23 cellular contexts compared by ENCODE assay signal in the genomic region with DNA sequence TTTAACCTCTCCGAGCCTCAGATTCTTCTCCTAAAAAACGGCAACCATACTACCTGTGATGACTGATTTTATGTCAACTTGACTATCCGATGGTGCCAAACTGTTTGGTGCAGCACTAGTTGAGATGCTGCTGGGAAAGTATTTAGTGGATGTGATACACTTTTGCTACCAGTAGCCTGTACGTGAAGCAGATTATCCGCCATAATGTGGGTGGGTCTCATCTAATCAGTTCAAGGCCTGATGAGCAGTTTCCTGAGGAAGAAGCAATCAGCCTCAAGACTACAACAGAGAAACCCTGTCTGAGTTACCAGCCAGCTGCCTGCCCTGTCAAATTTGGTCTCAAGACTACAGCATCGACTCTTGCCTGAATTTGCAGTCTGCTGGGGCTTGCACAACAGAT. TPM values are rescaled to one million over a fixed set of nuclear protein-coding genes. Genes with fewer than 3 reads are reported as not detected.
A peak's percentile ranks its signal among the peaks of the same experiment; 100 is the strongest.
DNase-seq lines count a peak whose midpoint lies in the region; ATAC-seq, FAIRE-seq and TF ChIP-seq lines count a peak whose summit lies in the region.
"Had no signal": no experiment of that assay in that cellular context is flagged by ENCODE, and none has a peak within 500 bp of the region (broad histone marks: within the 10 kb centered on the region; RNA-seq: fewer than 3 reads in every experiment).

No MANE protein-coding gene starts in this region.

- peak overlapping the region; percentile 69 for H3K4me2 ChIP-seq in K562 (ENCODE audit: insufficient read depth, low read length)
- H3K4me2 ChIP-seq: A549 had no signal

- no peaks in the 10 kb centered on the region for H3K9me3 ChIP-seq in K562 (replicated peaks; ENCODE audit: control insufficient read depth, insufficient read depth, low read depth, low read length)
- H3K9me3 ChIP-seq: A549 had no signal

- ATAC-seq in K562 (peak; percentile 43; the same call in 2 of the 3 replicates), HG03432 (IDR thresholded peaks at IDR 0.05; ENCODE audit: unreplicated experiment) (no peak)
- ATAC-seq: A549 had no signal

- H3K9me1 ChIP-seq in K562 (ENCODE audit: control insufficient read depth, insufficient read depth, low read length) = no peaks in the 10 kb centered on the region

- POLR2A ChIA-PET in K562 (lab: Yijun Ruan, JAX) = interaction anchor here (1.0 to 1.2 kb wide), 2 partner anchors 11 to 31 kb away, joined by 3 to 4 read pairs; no protein-coding TSS in a partner anchor

- no peaks in the 10 kb centered on the region for H3K79me2 ChIP-seq in K562 (ENCODE audit: control insufficient read depth, insufficient read depth, low read length)

- no peak for TF ChIP-seq CTCF in K562 (IDR thresholded peaks at IDR 0.05 in 2 of 3, conservative IDR thresholded peaks at IDR 0.05 in 1 of 3; ENCODE audit: insufficient read depth in 2 of 3, low read depth in 1 of 3, low read length in 3 of 3)

- CTCF ChIA-PET in K562 (lab: Yijun Ruan, JAX; ENCODE audit: low intra/inter-chr PET ratio) = no interaction called here

- in situ Hi-C loops in K562 (cut with MboI) = no loop called here

- intact Hi-C loops in K562 (cut with micrococcal nuclease) = no loop called here

- peaks cover 12 to 29% of the 10 kb centered on the region in 2 experiments for H3K4me1 ChIP-seq in K562 (replicated peaks in 1 of 2; ENCODE audit: control insufficient read depth in 2 of 2, insufficient read depth in 2 of 2, low read length in 2 of 2)
- H3K4me1 ChIP-seq: A549 had no signal

- no peak for TF ChIP-seq POLR2A in K562 (conservative IDR thresholded peaks at IDR 0.05)

- 15% methylated on average over 6 of the region's 6 CpGs for WGBS in K562 (ENCODE audit: insufficient coverage, low coverage, missing lambda C conversion rate)

- H2AFZ ChIP-seq in K562 (ENCODE audit: low read depth, low read length) = peak overlapping the region; percentile 92

- BruUV-seq in K562 (replicated peaks; lab: Mats Ljungman, UMichigan) = no TSS peak

- H4K20me1 ChIP-seq in K562 (replicated peaks; ENCODE audit: control insufficient read depth, insufficient read depth, low read length) = no peaks in the 10 kb centered on the region

- TF ChIP-seq EP300 in K562 (IDR thresholded peaks at IDR 0.05; ENCODE audit: low read length) = no peak

- no peaks in the 10 kb centered on the region; a peak in 1 of 5 replicates for H3K27me3 ChIP-seq in K562 (ENCODE audit: control insufficient read depth in 2 of 2, insufficient read depth in 2 of 2, low read length in 2 of 2)

- no peak for FAIRE-seq in K562 (lab: Jason Lieb, UNC)
- FAIRE-seq: A549, GM12892, GM18507, H1 had no signal

- no peaks in the 10 kb centered on the region for H3K36me3 ChIP-seq in K562 (ENCODE audit: control insufficient read depth, insufficient read depth, low read length)

- no peak overlapping the region for H3K4me3 ChIP-seq in K562
- H3K4me3 ChIP-seq: A549 had no signal

- no peak for TF ChIP-seq RAD21 in K562 (CRISPR knock-in tag; conservative IDR thresholded peaks at IDR 0.05 in 1 of 2, IDR thresholded peaks at IDR 0.05 in 1 of 2)

- peak; percentile 16 for DNase-seq in activated effector memory CD4-positive, alpha-beta T cell treated with anti-CD3 and anti-CD28 coated beads, Interleukin-2, amount 50 U/mL, for 16 hours
- DNase-seq in activated effector memory CD4-positive, alpha-beta T cell treated with Interleukin-2 at 50 U/mL for 16 hours = no peak
- DNase-seq in K562 (ENCODE audit: extremely low read depth in 1 of 4, low spot score in 3 of 4) = peak in 1 of 4 experiments; percentile 38
- DNase-seq in islet precursor cell = peak; percentile 27
- no peak for DNase-seq in NCI-H446 treated with DMSO at 0.1 percent for 48 hours (lab: John Stamatoyannopoulos, UW)
- no peak for DNase-seq in nucleus accumbens (lab: John Stamatoyannopoulos, UW)
- DNase-seq: AML-193; CD4-positive, alpha-beta T cell; DMS153; DMS79; GDM1; H9 had no signal

- H3K9ac ChIP-seq in K562 (ENCODE audit: insufficient read depth in 1 of 2, low read depth in 2 of 2, low read length in 2 of 2) = peak overlapping the region in 1 of 2 experiments; percentile 63; a peak in 1 of 4 replicates

- H3K27ac ChIP-seq in K562 (ENCODE audit: extremely low read depth, low read depth, low read length) (peak overlapping the region; percentile 73), temporal lobe (ENCODE audit: low read depth, low read length) (peak overlapping the region; percentile 40)
- H3K27ac ChIP-seq: 22Rv1, A549, C4-2B had no signal

RNA-seq across cellular contexts. Expression of a gene that starts 10.9 kb away (rescaled TPM):
- total RNA-seq in K562 (2011; cell fraction: chromatin; rRNA removed; ENCODE audit: low replicate concordance) = not detected in 2 replicates
- not detected in 2 replicates for total RNA-seq in K562 (2011; cell fraction: nucleolus; rRNA removed)
- total RNA-seq in K562 (2011; cell fraction: nucleoplasm; rRNA removed) = not detected in 2 replicates
- total RNA-seq in K562 (2014; rRNA removed) (not detected in 2 replicates), K562 (2014; rRNA removed; fragmentation: Illumina TruSeq; extraction: Trizol) (not detected in 2 replicates), K562 (2015; rRNA removed; fragmentation: Illumina TruSeq; extraction: Trizol) (not detected in 2 replicates), K562 (2021) (not detected in 2 replicates), temporal lobe (not detected)
- polyA plus RNA-seq in K562 (2011; rRNA removed) (not detected in 2 replicates), K562 (2014; fragmentation: Illumina TruSeq; extraction: Trizol) (not detected in 2 replicates), K562 (2014; fragmentation: Nextera tagmentation; extraction: Ambion mirVana) (not detected), K562 (2014; rRNA removed) (not detected in 2 replicates)
- polyA plus RNA-seq in K562 (2011; cell fraction: cytosol; rRNA removed) = not detected in 2 replicates
- polyA plus RNA-seq in K562 (2011; cell fraction: nucleus; rRNA removed) = not detected in 2 replicates
- not detected in 2 replicates for polyA plus RNA-seq in K562 (2012)
- not detected in 2 replicates for polyA minus RNA-seq in K562 (2011; rRNA and poly(A)+ RNA removed)
- polyA minus RNA-seq in K562 (2011; cell fraction: cytosol; rRNA and poly(A)+ RNA removed) = not detected in 2 replicates
- polyA minus RNA-seq in K562 (2011; cell fraction: nucleus; rRNA and poly(A)+ RNA removed) = not detected in 2 replicates
- total RNA-seq: CD4-positive, alpha-beta T cell; Daoy; H1; H9 had no signal
- polyA plus RNA-seq: A549, BJ, H1 had no signal

RNA-seq across cellular contexts. Expression of a gene that starts 15.0 kb away (rescaled TPM):
- total RNA-seq in K562 (2011; cell fraction: chromatin; rRNA removed; ENCODE audit: low replicate concordance) = 0.21 and 1.00 TPM in 2 replicates
- total RNA-seq in K562 (2011; cell fraction: nucleolus; rRNA removed) = 1.0 and 1.6 TPM in 2 replicates
- total RNA-seq in K562 (2011; cell fraction: nucleoplasm; rRNA removed) = 0.38 and 1.0 TPM in 2 replicates
- total RNA-seq in K562 (2014; rRNA removed) (0.54 and 0.69 TPM in 2 replicates), K562 (2014; rRNA removed; fragmentation: Illumina TruSeq; extraction: Trizol) (0.18 and 0.22 TPM in 2 replicates), K562 (2015; rRNA removed; fragmentation: Illumina TruSeq; extraction: Trizol) (0.57 and 0.58 TPM in 2 replicates), K562 (2021) (0.11 and 0.27 TPM in 2 replicates), temporal lobe (not detected)
- polyA plus RNA-seq in K562 (2011; rRNA removed) (0.08 TPM in 1 of 2 replicates, not detected in the other), K562 (2014; fragmentation: Illumina TruSeq; extraction: Trizol) (0.48 TPM in 2 replicates), K562 (2014; fragmentation: Nextera tagmentation; extraction: Ambion mirVana) (not detected), K562 (2014; rRNA removed) (0.27 and 0.54 TPM in 2 replicates)
- 0.18 TPM in 1 of 2 replicates, not detected in the other for polyA plus RNA-seq in K562 (2011; cell fraction: cytosol; rRNA removed)
- polyA plus RNA-seq in K562 (2011; cell fraction: nucleus; rRNA removed) = 0.08 TPM in 1 of 2 replicates, not detected in the other
- 0.60 and 1.8 TPM in 2 replicates for polyA plus RNA-seq in K562 (2012)
- 0.09 and 0.14 TPM in 2 replicates for polyA minus RNA-seq in K562 (2011; rRNA and poly(A)+ RNA removed)
- polyA minus RNA-seq in K562 (2011; cell fraction: cytosol; rRNA and poly(A)+ RNA removed) = not detected in 2 replicates
- not detected in 2 replicates for polyA minus RNA-seq in K562 (2011; cell fraction: nucleus; rRNA and poly(A)+ RNA removed)
- total RNA-seq: CD4-positive, alpha-beta T cell; Daoy; H1; H9; HT-29 had no signal
- polyA plus RNA-seq: A549, BJ, H1 had no signal

RNA-seq across cellular contexts. Expression of a gene that starts 37.2 kb away (rescaled TPM):
- total RNA-seq in K562 (2011; cell fraction: chromatin; rRNA removed; ENCODE audit: low replicate concordance) = not detected in 2 replicates
- total RNA-seq in K562 (2011; cell fraction: nucleolus; rRNA removed) = not detected in 2 replicates
- not detected in 2 replicates for total RNA-seq in K562 (2011; cell fraction: nucleoplasm; rRNA removed)
- total RNA-seq in K562 (2014; rRNA removed) = not detected in 2 replicates
- not detected in 2 replicates for total RNA-seq in K562 (2014; rRNA removed; fragmentation: Illumina TruSeq; extraction: Trizol)
- not detected in 2 replicates for total RNA-seq in K562 (2015; rRNA removed; fragmentation: Illumina TruSeq; extraction: Trizol)
- 0.11 TPM in 1 of 2 replicates, not detected in the other for total RNA-seq in K562 (2021)
- polyA plus RNA-seq in K562 (2011; rRNA removed) = not detected in 2 replicates
- not detected in 2 replicates for polyA plus RNA-seq in K562 (2011; cell fraction: cytosol; rRNA removed)
- polyA plus RNA-seq in K562 (2011; cell fraction: nucleus; rRNA removed) = not detected in 2 replicates
- polyA plus RNA-seq in K562 (2012) = 0.03 and 0.19 TPM in 2 replicates
- polyA plus RNA-seq in K562 (2014; fragmentation: Illumina TruSeq; extraction: Trizol) = not detected in 2 replicates
- polyA plus RNA-seq in K562 (2014; fragmentation: Nextera tagmentation; extraction: Ambion mirVana) = under 1 TPM; 0.03 to 0.20 TPM
- polyA plus RNA-seq in K562 (2014; rRNA removed) = not detected in 2 replicates
- polyA minus RNA-seq in K562 (2011; rRNA and poly(A)+ RNA removed) = not detected in 2 replicates
- polyA minus RNA-seq in K562 (2011; cell fraction: cytosol; rRNA and poly(A)+ RNA removed) = not detected in 2 replicates
- polyA minus RNA-seq in K562 (2011; cell fraction: nucleus; rRNA and poly(A)+ RNA removed) = not detected in 2 replicates
- total RNA-seq in temporal lobe = 7.6 TPM
- total RNA-seq: HT-29 had no signal
- polyA plus RNA-seq: BJ had no signal

RNA-seq across cellular contexts. Expression of a gene that starts 46.9 kb away (rescaled TPM):
- 0.30 TPM in 1 of 2 replicates, not detected in the other for total RNA-seq in K562 (2011; cell fraction: chromatin; rRNA removed; ENCODE audit: low replicate concordance)
- total RNA-seq in K562 (2011; cell fraction: nucleolus; rRNA removed) = 0.13 and 0.33 TPM in 2 replicates
- total RNA-seq in K562 (2011; cell fraction: nucleoplasm; rRNA removed) = not detected in 2 replicates
- not detected in 2 replicates for total RNA-seq in K562 (2014; rRNA removed)
- total RNA-seq in K562 (2014; rRNA removed; fragmentation: Illumina TruSeq; extraction: Trizol) = not detected in 2 replicates
- total RNA-seq in K562 (2015; rRNA removed; fragmentation: Illumina TruSeq; extraction: Trizol) = 0.04 TPM in 1 of 2 replicates, not detected in the other
- 0.07 and 0.11 TPM in 2 replicates for total RNA-seq in K562 (2021)
- polyA plus RNA-seq in K562 (2011; rRNA removed) = 0.04 and 0.08 TPM in 2 replicates
- polyA plus RNA-seq in K562 (2011; cell fraction: cytosol; rRNA removed) = 0.01 and 0.15 TPM in 2 replicates
- 0.13 TPM in 1 of 2 replicates, not detected in the other for polyA plus RNA-seq in K562 (2011; cell fraction: nucleus; rRNA removed)
- 0.05 TPM in 1 of 2 replicates, not detected in the other for polyA plus RNA-seq in K562 (2012)
- 0.09 TPM in 1 of 2 replicates, not detected in the other for polyA plus RNA-seq in K562 (2014; fragmentation: Illumina TruSeq; extraction: Trizol)
- under 1 TPM in 1 of 2 experiments, not detected in 1; 0.03 TPM for polyA plus RNA-seq in K562 (2014; fragmentation: Nextera tagmentation; extraction: Ambion mirVana)
- polyA plus RNA-seq in K562 (2014; rRNA removed) = 0.04 TPM in 1 of 2 replicates, not detected in the other
- 0.14 TPM in 1 of 2 replicates, not detected in the other for polyA minus RNA-seq in K562 (2011; rRNA and poly(A)+ RNA removed)
- polyA minus RNA-seq in K562 (2011; cell fraction: cytosol; rRNA and poly(A)+ RNA removed) = not detected in 2 replicates
- polyA minus RNA-seq in K562 (2011; cell fraction: nucleus; rRNA and poly(A)+ RNA removed) = 0.11 and 0.13 TPM in 2 replicates
- 2.0 TPM for total RNA-seq in temporal lobe
- total RNA-seq: CD4-positive, alpha-beta T cell had no signal

Comparison
In these comparisons a context has a peak if more than half of its experiments do, and no peak if none do; other contexts are left out.
1. DNase-seq: peak in activated effector memory CD4-positive, alpha-beta T cell treated with anti-CD3 and anti-CD28 coated beads, Interleukin-2, amount 50 U/mL, for 16 hours (single experiment) and islet precursor cell (single experiment); none in activated effector memory CD4-positive, alpha-beta T cell treated with Interleukin-2 at 50 U/mL for 16 hours (single experiment), NCI-H446 treated with DMSO at 0.1 percent for 48 hours (single experiment) and nucleus accumbens (0 of 56).